In genomic region chr1:7348073-7348472, GRCh38 we compare ENCODE assay signal across 26 cellular contexts.
"Had no signal": no experiment of that assay in that cellular context is flagged by ENCODE, and none has a peak within 500 bp of the region (broad histone marks: within the 10 kb centered on the region; RNA-seq: fewer than 3 reads in every experiment).

No MANE protein-coding gene starts in this region.

- DNase-seq: heart right ventricle; immature natural killer cell; kidney; left colon; left lung; midbrain; naive thymus-derived CD8-positive, alpha-beta T cell; nucleus accumbens; psoas muscle; right lobe of liver; stimulated activated CD4-positive, alpha-beta T cell treated with anti-CD3 and anti-CD28 coated beads, Interleukin-1b, Interleukin-23, amount 100 ng/mL, for 48 hours; stimulated activated CD4-positive, alpha-beta T cell treated with anti-CD3 and anti-CD28 coated beads, Interleukin-2, amount 100 ng/mL, for 48 hours; stimulated activated CD4-positive, alpha-beta T cell treated with anti-CD3 and anti-CD28 coated beads, Interleukin-4, amount 100 ng/mL, for 4 hours; stimulated activated CD8-positive, alpha-beta memory T cell treated with anti-CD3 and anti-CD28 coated beads, Interleukin-4, amount 100 ng/mL, for 48 hours; stimulated activated naive CD4-positive, alpha-beta T cell treated with Interleukin-2 at 50 U/mL for 16 hours; stimulated activated naive CD8-positive, alpha-beta T cell treated with anti-CD3 and anti-CD28 coated beads, Interleukin-15, amount 100 ng/mL, for 72 hours; substantia nigra; upper lobe of left lung; uterus had no signal

- H3K4me2 ChIP-seq: hepatocyte, smooth muscle cell had no signal

- H3K4me1 ChIP-seq: left lung, parathyroid adenoma, psoas muscle, tibial nerve, upper lobe of left lung, uterus had no signal

- H3K27me3 Mint-ChIP-seq: stimulated activated naive CD8-positive, alpha-beta T cell treated with anti-CD3 and anti-CD28 coated beads, Interleukin-15, amount 100 ng/mL, for 72 hours had no signal

- H3K9me3 Mint-ChIP-seq: immature natural killer cell; nephron; stimulated activated naive CD8-positive, alpha-beta T cell treated with anti-CD3 and anti-CD28 coated beads, Interleukin-15, amount 100 ng/mL, for 72 hours had no signal

- H3K4me1 Mint-ChIP-seq: immature natural killer cell; naive thymus-derived CD8-positive, alpha-beta T cell; stimulated activated memory B cell treated with anti-CD40 and anti-IgM and Interleukin-4, amounts not matched to agents 10 μg/mL and 1 μg/mL and 100 μg/mL, for 72 hours; stimulated activated naive CD8-positive, alpha-beta T cell treated with anti-CD3 and anti-CD28 coated beads, Interleukin-15, amount 100 ng/mL, for 72 hours had no signal

- H2AFZ ChIP-seq: hepatocyte, parathyroid adenoma had no signal

- H3K36me3 Mint-ChIP-seq: immature natural killer cell; naive thymus-derived CD8-positive, alpha-beta T cell; stimulated activated memory B cell treated with anti-CD40 and anti-IgM and Interleukin-4, amounts not matched to agents 10 μg/mL and 1 μg/mL and 100 μg/mL, for 72 hours had no signal

- H3K36me3 ChIP-seq: heart right ventricle, left lung, right lobe of liver, tibial nerve, upper lobe of left lung, uterus had no signal

- H3K4me3 ChIP-seq: heart right ventricle, hepatocyte, left lung, lung, psoas muscle, right lobe of liver, smooth muscle cell, tibial nerve, upper lobe of left lung, uterus had no signal

- H3K27ac Mint-ChIP-seq: immature natural killer cell; nephron; stimulated activated memory B cell treated with anti-CD40 and anti-IgM and Interleukin-4, amounts not matched to agents 10 μg/mL and 1 μg/mL and 100 μg/mL, for 72 hours had no signal

- H3K27me3 ChIP-seq: heart right ventricle, hepatocyte, left lung, right lobe of liver, tibial nerve, upper lobe of left lung, uterus had no signal

- H3K27ac ChIP-seq: hepatocyte, left lung, parathyroid adenoma, psoas muscle, right lobe of liver, tibial nerve, upper lobe of left lung, uterus had no signal

- H3K9me3 ChIP-seq: heart right ventricle, left lung, psoas muscle, right lobe of liver, tibial nerve, upper lobe of left lung, uterus had no signal

- H3K79me2 ChIP-seq: hepatocyte, parathyroid adenoma had no signal

- H3K4me3 Mint-ChIP-seq: immature natural killer cell; naive thymus-derived CD8-positive, alpha-beta T cell; nephron; stimulated activated memory B cell treated with anti-CD40 and anti-IgM and Interleukin-4, amounts not matched to agents 10 μg/mL and 1 μg/mL and 100 μg/mL, for 72 hours; stimulated activated naive CD8-positive, alpha-beta T cell treated with anti-CD3 and anti-CD28 coated beads, Interleukin-15, amount 100 ng/mL, for 72 hours had no signal

- ATAC-seq: heart right ventricle; left colon; left lung; naive thymus-derived CD8-positive, alpha-beta T cell; psoas muscle; right lobe of liver; stimulated activated memory B cell treated with anti-CD40 and anti-IgM and Interleukin-4, amounts not matched to agents 10 μg/mL and 1 μg/mL and 100 μg/mL, for 72 hours; stimulated activated naive CD8-positive, alpha-beta T cell treated with anti-CD3 and anti-CD28 coated beads, Interleukin-15, amount 100 ng/mL, for 72 hours had no signal

- H3K9ac ChIP-seq: parathyroid adenoma had no signal
